19 cellular contexts compared by ENCODE assay signal in the genomic region with DNA sequence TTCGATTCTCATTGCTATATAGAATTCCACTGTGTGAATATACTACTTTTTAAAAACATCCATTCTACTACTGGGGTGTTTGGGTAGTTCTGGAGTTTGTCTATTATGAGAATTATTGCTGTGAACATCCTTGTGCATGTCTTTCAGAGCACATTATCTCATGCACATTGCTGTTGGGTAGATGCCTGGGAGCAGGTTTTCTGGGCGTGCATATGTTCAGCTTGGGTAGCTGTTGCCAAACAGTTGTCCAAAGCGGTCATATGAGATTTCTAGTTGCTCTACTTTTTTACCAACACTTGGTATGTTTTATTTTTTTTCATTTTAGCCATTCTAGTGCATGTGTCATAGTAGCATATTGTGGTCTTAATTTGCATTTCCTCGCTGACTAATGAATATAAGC. TPM values are rescaled to one million over a fixed set of nuclear protein-coding genes. Genes with fewer than 3 reads are reported as not detected.
DNase-seq lines count a peak whose midpoint lies in the region; ATAC-seq lines count a peak whose summit lies in the region.
"Had no signal": no experiment of that assay in that cellular context is flagged by ENCODE, and none has a peak within 500 bp of the region (broad histone marks: within the 10 kb centered on the region; RNA-seq: fewer than 3 reads in every experiment).

No MANE protein-coding gene starts in this region.

- DNase-seq in activated CD4-positive, alpha-beta memory T cell treated with anti-CD3 and anti-CD28 coated beads for 36 hours: no peak
- no peak for DNase-seq in activated CD4-positive, alpha-beta memory T cell treated with anti-CD3 and anti-CD28 coated beads, Interleukin-2, amount 10 ng/mL, durations not matched to agents 7 days and 5 days
- DNase-seq in activated T-helper 1 cell treated with anti-CD3 and anti-CD28 coated beads, Interleukin-12 subunit alpha, Interleukin-12 subunit beta, Interleukin-2, Interleukin-4 antibody, amounts not matched to agents 30 ng/mL and 10 ng/mL and 1 ng/mL, durations not matched to agents 14 hours and 24 hours and 36 hours (ENCODE audit: low spot score): no peak
- no peak for DNase-seq in DMS53 treated with DMSO at 0.1 percent for 48 hours (lab: John Stamatoyannopoulos, UW; ENCODE audit: unreplicated experiment)
- no peak for DNase-seq in DMS79 (lab: John Stamatoyannopoulos, UW)
- DNase-seq: 8988T, EL, NCI-H1105, NCI-H146, NCI-H2081, NCI-H2171 treated with DMSO at 0.1 percent for 48 hours, NCI-H524 treated with DMSO at 0.1 percent for 48 hours, NCI-H82, OCI-M1 had no signal

- no peaks in the 10 kb centered on the region for H3K9me3 Mint-ChIP-seq in activated CD4-positive, alpha-beta memory T cell treated with anti-CD3 and anti-CD28 coated beads for 36 hours
- H3K9me3 Mint-ChIP-seq in activated CD4-positive, alpha-beta memory T cell treated with anti-CD3 and anti-CD28 coated beads, Interleukin-2, amount 10 ng/mL, durations not matched to agents 7 days and 5 days: no peaks in the 10 kb centered on the region
- no peaks in the 10 kb centered on the region for H3K9me3 Mint-ChIP-seq in activated T-helper 1 cell treated with anti-CD3 and anti-CD28 coated beads, Interleukin-12 subunit alpha, Interleukin-12 subunit beta, Interleukin-2, Interleukin-4 antibody, amounts not matched to agents 30 ng/mL and 10 ng/mL and 1 ng/mL, durations not matched to agents 14 hours and 24 hours and 36 hours
- H3K9me3 Mint-ChIP-seq: IgD-negative memory B cell had no signal

- H3K4me1 Mint-ChIP-seq in activated CD4-positive, alpha-beta memory T cell treated with anti-CD3 and anti-CD28 coated beads for 36 hours (ENCODE audit: low read depth): peaks cover 33% of the 10 kb centered on the region
- peaks cover 11% of the 10 kb centered on the region for H3K4me1 Mint-ChIP-seq in activated CD4-positive, alpha-beta memory T cell treated with anti-CD3 and anti-CD28 coated beads, Interleukin-2, amount 10 ng/mL, durations not matched to agents 7 days and 5 days
- H3K4me1 Mint-ChIP-seq in activated T-helper 1 cell treated with anti-CD3 and anti-CD28 coated beads, Interleukin-12 subunit alpha, Interleukin-12 subunit beta, Interleukin-2, Interleukin-4 antibody, amounts not matched to agents 30 ng/mL and 10 ng/mL and 1 ng/mL, durations not matched to agents 14 hours and 24 hours and 36 hours (ENCODE audit: low read depth): peaks cover 8% of the 10 kb centered on the region

- H3K27ac ChIP-seq in esophagus (ENCODE audit: low read depth in 2 of 2, low read length in 1 of 2): peak overlapping the region; percentile 26 to 53
- H3K27ac ChIP-seq: BLaER1 treated with 17β-estradiol and CSF1 and Interleukin-3, amounts not matched to agents 10 nM and 100 nM; SJSA1 had no signal

- H3K4me3 ChIP-seq in esophagus (ENCODE audit: low read depth in 1 of 2, low read length in 2 of 2): no peak overlapping the region
- H3K4me3 ChIP-seq: BLaER1 treated with 17β-estradiol and CSF1 and Interleukin-3, amounts not matched to agents 10 nM and 100 nM; SJSA1 had no signal

- 84% methylated on average over 4 of the region's 4 CpGs for WGBS in esophagus, 2 donors

- peaks cover 3 to 5% of the 10 kb centered on the region in 2 donors for H3K4me1 ChIP-seq in esophagus (ENCODE audit: control insufficient read depth in 2 of 2, insufficient read depth in 2 of 2, low read length in 1 of 2)
- H3K4me1 ChIP-seq: BLaER1 treated with 17β-estradiol and CSF1 and Interleukin-3, amounts not matched to agents 10 nM and 100 nM had no signal

- no peaks in the 10 kb centered on the region for H3K9me3 ChIP-seq in esophagus (ENCODE audit: control insufficient read depth in 2 of 2, insufficient read depth in 1 of 2, low read depth in 1 of 2, low read length in 1 of 2)
- H3K9me3 ChIP-seq: BLaER1 treated with 17β-estradiol and CSF1 and Interleukin-3, amounts not matched to agents 10 nM and 100 nM; SJSA1 had no signal

- ATAC-seq in GM21576 (IDR thresholded peaks at IDR 0.05; ENCODE audit: unreplicated experiment): no peak

- H3K36me3 Mint-ChIP-seq in activated CD4-positive, alpha-beta memory T cell treated with anti-CD3 and anti-CD28 coated beads for 36 hours: peaks cover 45% of the 10 kb centered on the region
- peaks cover 50% of the 10 kb centered on the region for H3K36me3 Mint-ChIP-seq in activated CD4-positive, alpha-beta memory T cell treated with anti-CD3 and anti-CD28 coated beads, Interleukin-2, amount 10 ng/mL, durations not matched to agents 7 days and 5 days (ENCODE audit: low read depth)
- peaks cover 32% of the 10 kb centered on the region for H3K36me3 Mint-ChIP-seq in activated T-helper 1 cell treated with anti-CD3 and anti-CD28 coated beads, Interleukin-12 subunit alpha, Interleukin-12 subunit beta, Interleukin-2, Interleukin-4 antibody, amounts not matched to agents 30 ng/mL and 10 ng/mL and 1 ng/mL, durations not matched to agents 14 hours and 24 hours and 36 hours (ENCODE audit: low read depth)

- no peaks in the 10 kb centered on the region for H3K27me3 Mint-ChIP-seq in activated CD4-positive, alpha-beta memory T cell treated with anti-CD3 and anti-CD28 coated beads for 36 hours
- H3K27me3 Mint-ChIP-seq in activated CD4-positive, alpha-beta memory T cell treated with anti-CD3 and anti-CD28 coated beads, Interleukin-2, amount 10 ng/mL, durations not matched to agents 7 days and 5 days: no peaks in the 10 kb centered on the region
- no peaks in the 10 kb centered on the region for H3K27me3 Mint-ChIP-seq in activated T-helper 1 cell treated with anti-CD3 and anti-CD28 coated beads, Interleukin-12 subunit alpha, Interleukin-12 subunit beta, Interleukin-2, Interleukin-4 antibody, amounts not matched to agents 30 ng/mL and 10 ng/mL and 1 ng/mL, durations not matched to agents 14 hours and 24 hours and 36 hours (ENCODE audit: insufficient read depth)
- H3K27me3 Mint-ChIP-seq: IgD-negative memory B cell had no signal

- POLR2A ChIA-PET in activated CD4-positive, alpha-beta memory T cell treated with anti-CD3 and anti-CD28 coated beads for 36 hours (lab: Charles Lee): interaction anchor here (1.0 kb wide), 1 partner anchor 10 kb away, joined by 3 read pairs; no protein-coding TSS in a partner anchor
- POLR2A ChIA-PET in activated CD4-positive, alpha-beta memory T cell treated with anti-CD3 and anti-CD28 coated beads, Interleukin-2, amount 10 ng/mL, durations not matched to agents 7 days and 5 days (lab: Charles Lee): no interaction called here

- peak overlapping the region; percentile 54 for H3K27ac Mint-ChIP-seq in activated CD4-positive, alpha-beta memory T cell treated with anti-CD3 and anti-CD28 coated beads for 36 hours
- no peak overlapping the region for H3K27ac Mint-ChIP-seq in activated CD4-positive, alpha-beta memory T cell treated with anti-CD3 and anti-CD28 coated beads, Interleukin-2, amount 10 ng/mL, durations not matched to agents 7 days and 5 days
- peak overlapping the region; percentile 23 for H3K27ac Mint-ChIP-seq in activated T-helper 1 cell treated with anti-CD3 and anti-CD28 coated beads, Interleukin-12 subunit alpha, Interleukin-12 subunit beta, Interleukin-2, Interleukin-4 antibody, amounts not matched to agents 30 ng/mL and 10 ng/mL and 1 ng/mL, durations not matched to agents 14 hours and 24 hours and 36 hours

- no peaks in the 10 kb centered on the region for H3K27me3 ChIP-seq in esophagus (ENCODE audit: control insufficient read depth in 1 of 2, insufficient read depth in 2 of 2, low read length in 2 of 2)
- H3K27me3 ChIP-seq: BLaER1 treated with 17β-estradiol and CSF1 and Interleukin-3, amounts not matched to agents 10 nM and 100 nM; SJSA1 had no signal

- H3K4me3 Mint-ChIP-seq in activated CD4-positive, alpha-beta memory T cell treated with anti-CD3 and anti-CD28 coated beads for 36 hours: no peak overlapping the region
- H3K4me3 Mint-ChIP-seq in activated CD4-positive, alpha-beta memory T cell treated with anti-CD3 and anti-CD28 coated beads, Interleukin-2, amount 10 ng/mL, durations not matched to agents 7 days and 5 days: no peak overlapping the region
- no peak overlapping the region for H3K4me3 Mint-ChIP-seq in activated T-helper 1 cell treated with anti-CD3 and anti-CD28 coated beads, Interleukin-12 subunit alpha, Interleukin-12 subunit beta, Interleukin-2, Interleukin-4 antibody, amounts not matched to agents 30 ng/mL and 10 ng/mL and 1 ng/mL, durations not matched to agents 14 hours and 24 hours and 36 hours
- H3K4me3 Mint-ChIP-seq: IgD-negative memory B cell had no signal

- intact Hi-C loops in activated CD4-positive, alpha-beta memory T cell treated with anti-CD3 and anti-CD28 coated beads for 36 hours (cut with micrococcal nuclease): no loop called here
- intact Hi-C loops in activated T-helper 1 cell treated with anti-CD3 and anti-CD28 coated beads, Interleukin-12 subunit alpha, Interleukin-12 subunit beta, Interleukin-2, Interleukin-4 antibody, amounts not matched to agents 30 ng/mL and 10 ng/mL and 1 ng/mL, durations not matched to agents 14 hours and 24 hours and 36 hours (cut with micrococcal nuclease): no loop called here

- CTCF ChIA-PET in activated CD4-positive, alpha-beta memory T cell treated with anti-CD3 and anti-CD28 coated beads for 36 hours (lab: Charles Lee): interaction anchor here (0.6 to 1.9 kb wide), 2 partner anchors 11 to 19 kb away, joined by 3 to 5 read pairs; no protein-coding TSS in a partner anchor
- CTCF ChIA-PET in activated CD4-positive, alpha-beta memory T cell treated with anti-CD3 and anti-CD28 coated beads, Interleukin-2, amount 10 ng/mL, durations not matched to agents 7 days and 5 days (lab: Charles Lee): no interaction called here

- H3K36me3 ChIP-seq in esophagus (ENCODE audit: control insufficient read depth in 2 of 2, insufficient read depth in 2 of 2, low read length in 1 of 2): peaks cover 0 to 19% of the 10 kb centered on the region in 2 donors

RNA-seq across cellular contexts. Expression of a gene that starts 17.9 kb away (rescaled TPM):
- 10 to 100 TPM; 60.2 to 63.5 TPM for total RNA-seq in activated CD4-positive, alpha-beta memory T cell treated with anti-CD3 and anti-CD28 coated beads for 36 hours
- 10 to 100 TPM; 73.3 to 76.3 TPM for total RNA-seq in activated CD4-positive, alpha-beta memory T cell treated with anti-CD3 and anti-CD28 coated beads, Interleukin-2, amount 10 ng/mL, durations not matched to agents 7 days and 5 days
- 87.3 and 94.4 TPM in 2 replicates for total RNA-seq in activated T-helper 1 cell treated with anti-CD3 and anti-CD28 coated beads, Interleukin-12 subunit alpha, Interleukin-12 subunit beta, Interleukin-2, Interleukin-4 antibody, amounts not matched to agents 30 ng/mL and 10 ng/mL and 1 ng/mL, durations not matched to agents 14 hours and 24 hours and 36 hours
- 10 to 100 TPM; 14.4 to 15.0 TPM for polyA plus RNA-seq in esophagus

RNA-seq across cellular contexts. Expression of a gene that starts 18.6 kb away (rescaled TPM):
- total RNA-seq in activated CD4-positive, alpha-beta memory T cell treated with anti-CD3 and anti-CD28 coated beads for 36 hours: 1 to 10 TPM in 1 of 2 experiments, under 1 TPM in 1; 0.95 to 1.5 TPM
- total RNA-seq in activated CD4-positive, alpha-beta memory T cell treated with anti-CD3 and anti-CD28 coated beads, Interleukin-2, amount 10 ng/mL, durations not matched to agents 7 days and 5 days: 1 to 10 TPM; 4.9 to 5.0 TPM
- 0.47 and 0.78 TPM in 2 replicates for total RNA-seq in activated T-helper 1 cell treated with anti-CD3 and anti-CD28 coated beads, Interleukin-12 subunit alpha, Interleukin-12 subunit beta, Interleukin-2, Interleukin-4 antibody, amounts not matched to agents 30 ng/mL and 10 ng/mL and 1 ng/mL, durations not matched to agents 14 hours and 24 hours and 36 hours
- polyA plus RNA-seq in esophagus: 1,000 to 10,000 TPM; 1,075 to 2,440 TPM
- polyA plus RNA-seq: IgD-negative memory B cell had no signal

RNA-seq across cellular contexts. Expression of a gene that starts 45.7 kb away (rescaled TPM):
- total RNA-seq in activated CD4-positive, alpha-beta memory T cell treated with anti-CD3 and anti-CD28 coated beads for 36 hours: 10 to 100 TPM; 35.4 to 38.3 TPM
- 10 to 100 TPM; 29.4 to 31.4 TPM for total RNA-seq in activated CD4-positive, alpha-beta memory T cell treated with anti-CD3 and anti-CD28 coated beads, Interleukin-2, amount 10 ng/mL, durations not matched to agents 7 days and 5 days
- 46.4 and 51.9 TPM in 2 replicates for total RNA-seq in activated T-helper 1 cell treated with anti-CD3 and anti-CD28 coated beads, Interleukin-12 subunit alpha, Interleukin-12 subunit beta, Interleukin-2, Interleukin-4 antibody, amounts not matched to agents 30 ng/mL and 10 ng/mL and 1 ng/mL, durations not matched to agents 14 hours and 24 hours and 36 hours
- polyA plus RNA-seq in esophagus: 10 to 100 TPM; 10.4 to 16.4 TPM

RNA-seq across cellular contexts. Expression of a gene that starts 55.9 kb away (rescaled TPM):
- total RNA-seq in activated CD4-positive, alpha-beta memory T cell treated with anti-CD3 and anti-CD28 coated beads for 36 hours: 1 to 10 TPM; 6.3 to 9.2 TPM
- 10 to 100 TPM; 16.0 to 16.7 TPM for total RNA-seq in activated CD4-positive, alpha-beta memory T cell treated with anti-CD3 and anti-CD28 coated beads, Interleukin-2, amount 10 ng/mL, durations not matched to agents 7 days and 5 days
- 15.6 and 15.7 TPM in 2 replicates for total RNA-seq in activated T-helper 1 cell treated with anti-CD3 and anti-CD28 coated beads, Interleukin-12 subunit alpha, Interleukin-12 subunit beta, Interleukin-2, Interleukin-4 antibody, amounts not matched to agents 30 ng/mL and 10 ng/mL and 1 ng/mL, durations not matched to agents 14 hours and 24 hours and 36 hours
- polyA plus RNA-seq in esophagus: 1 to 10 TPM; 6.9 to 7.0 TPM

RNA-seq across cellular contexts. Expression of a gene that starts 56.6 kb away (rescaled TPM):
- 10 to 100 TPM; 15.1 to 15.3 TPM for total RNA-seq in activated CD4-positive, alpha-beta memory T cell treated with anti-CD3 and anti-CD28 coated beads for 36 hours
- total RNA-seq in activated CD4-positive, alpha-beta memory T cell treated with anti-CD3 and anti-CD28 coated beads, Interleukin-2, amount 10 ng/mL, durations not matched to agents 7 days and 5 days: 10 to 100 TPM; 16.6 to 16.9 TPM
- 18.5 and 22.6 TPM in 2 replicates for total RNA-seq in activated T-helper 1 cell treated with anti-CD3 and anti-CD28 coated beads, Interleukin-12 subunit alpha, Interleukin-12 subunit beta, Interleukin-2, Interleukin-4 antibody, amounts not matched to agents 30 ng/mL and 10 ng/mL and 1 ng/mL, durations not matched to agents 14 hours and 24 hours and 36 hours
- 1 to 10 TPM; 5.1 to 7.1 TPM for polyA plus RNA-seq in esophagus
